20 cellular contexts compared by ENCODE assay signal in genomic region chr12:78198896-78199295, GRCh38.
DNase-seq lines count a peak whose midpoint lies in the region; ATAC-seq and TF ChIP-seq lines count a peak whose summit lies in the region.
"Had no signal": no experiment of that assay in that cellular context is flagged by ENCODE, and none has a peak within 500 bp of the region (broad histone marks: within the 10 kb centered on the region; RNA-seq: fewer than 3 reads in every experiment).

No MANE protein-coding gene starts in this region.

- no peaks in the 10 kb centered on the region for H3K9me3 Mint-ChIP-seq in HFFc6
- H3K9me3 Mint-ChIP-seq: H9 had no signal

- H3K4me1 Mint-ChIP-seq in HFFc6 (ENCODE audit: low read depth): peaks cover 53% of the 10 kb centered on the region
- H3K4me1 Mint-ChIP-seq: CD4-positive, alpha-beta memory T cell had no signal

- peaks cover 57% of the 10 kb centered on the region for H3K36me3 Mint-ChIP-seq in HFFc6 (ENCODE audit: low read depth)
- H3K36me3 Mint-ChIP-seq: CD4-positive, alpha-beta memory T cell had no signal

- no peak for ATAC-seq in GM19452 (IDR thresholded peaks at IDR 0.05; ENCODE audit: unreplicated experiment)
- ATAC-seq: A549, HCT116 had no signal

- H3K27ac Mint-ChIP-seq in HFFc6: peak overlapping the region; percentile 29; the same call in 1 of the 2 replicates
- H3K27ac Mint-ChIP-seq: CD4-positive, alpha-beta memory T cell; H9 had no signal

- DNase-seq in HFFc6: no peak
- peak; percentile 65 for DNase-seq in inferior parietal cortex (ENCODE audit: extremely low spot score)
- DNase-seq in superior temporal gyrus (ENCODE audit: extremely low spot score): peak; percentile 80
- no peak for DNase-seq in NCI-H524 (lab: John Stamatoyannopoulos, UW)
- no peak for DNase-seq in Ammon's horn (ENCODE audit: low spot score)
- DNase-seq: 8988T; ACHN; AML-193; C1 segment of cervical spinal cord; Calu3; CD4-positive, alpha-beta memory T cell; COR-L47; DMS53; DMS79 treated with DMSO at 0.1 percent for 48 hours; GF-D8; GM23248; H9 had no signal

- TF ChIP-seq CTCF in HFFc6 (IDR thresholded peaks at IDR 0.05): no peak

- H3K27me3 Mint-ChIP-seq in HFFc6 (ENCODE audit: insufficient read depth): no peaks in the 10 kb centered on the region; the same call in 1 of the 2 replicates
- H3K27me3 Mint-ChIP-seq: CD4-positive, alpha-beta memory T cell had no signal

- H3K4me3 Mint-ChIP-seq in HFFc6: no peak overlapping the region
- H3K4me3 Mint-ChIP-seq: CD4-positive, alpha-beta memory T cell; H9 had no signal

Comparison
In these comparisons a context has a peak if more than half of its experiments do, and no peak if none do; other contexts are left out.
1. DNase-seq: peak in inferior parietal cortex (single experiment) and superior temporal gyrus (single experiment); none in HFFc6 (single experiment), NCI-H524 (0 of 2) and Ammon's horn (single experiment).